Comparison of ENCODE assay signal across 1 cellular context in the genomic region with DNA sequence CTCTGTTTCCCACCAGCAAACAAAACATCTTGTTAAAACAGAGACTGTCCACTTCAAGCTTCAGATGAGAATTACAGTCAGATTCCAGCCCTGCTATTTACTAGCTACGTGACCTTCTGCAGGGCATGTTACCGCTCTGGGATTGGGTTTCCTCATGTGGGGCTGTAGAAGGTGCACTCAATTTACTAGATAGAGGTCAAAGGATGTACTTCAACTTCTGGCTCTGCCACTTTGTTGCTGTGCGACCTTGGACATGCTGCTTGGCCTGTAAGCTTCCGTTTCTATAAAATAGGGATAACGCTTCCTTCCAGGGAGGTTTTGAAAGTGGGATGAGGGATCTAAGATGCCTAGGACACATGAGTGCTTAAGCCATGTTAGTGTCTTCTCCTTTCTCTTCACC.
TF ChIP-seq lines count a peak whose summit lies in the region.

No MANE protein-coding gene starts in this region.

TF ChIP-seq in HepG2, 621 proteins besides CTCF, POLR2A, EP300 and RAD21 (continued from another document and continues in another):
- TF ChIP-seq, protein P1, sequence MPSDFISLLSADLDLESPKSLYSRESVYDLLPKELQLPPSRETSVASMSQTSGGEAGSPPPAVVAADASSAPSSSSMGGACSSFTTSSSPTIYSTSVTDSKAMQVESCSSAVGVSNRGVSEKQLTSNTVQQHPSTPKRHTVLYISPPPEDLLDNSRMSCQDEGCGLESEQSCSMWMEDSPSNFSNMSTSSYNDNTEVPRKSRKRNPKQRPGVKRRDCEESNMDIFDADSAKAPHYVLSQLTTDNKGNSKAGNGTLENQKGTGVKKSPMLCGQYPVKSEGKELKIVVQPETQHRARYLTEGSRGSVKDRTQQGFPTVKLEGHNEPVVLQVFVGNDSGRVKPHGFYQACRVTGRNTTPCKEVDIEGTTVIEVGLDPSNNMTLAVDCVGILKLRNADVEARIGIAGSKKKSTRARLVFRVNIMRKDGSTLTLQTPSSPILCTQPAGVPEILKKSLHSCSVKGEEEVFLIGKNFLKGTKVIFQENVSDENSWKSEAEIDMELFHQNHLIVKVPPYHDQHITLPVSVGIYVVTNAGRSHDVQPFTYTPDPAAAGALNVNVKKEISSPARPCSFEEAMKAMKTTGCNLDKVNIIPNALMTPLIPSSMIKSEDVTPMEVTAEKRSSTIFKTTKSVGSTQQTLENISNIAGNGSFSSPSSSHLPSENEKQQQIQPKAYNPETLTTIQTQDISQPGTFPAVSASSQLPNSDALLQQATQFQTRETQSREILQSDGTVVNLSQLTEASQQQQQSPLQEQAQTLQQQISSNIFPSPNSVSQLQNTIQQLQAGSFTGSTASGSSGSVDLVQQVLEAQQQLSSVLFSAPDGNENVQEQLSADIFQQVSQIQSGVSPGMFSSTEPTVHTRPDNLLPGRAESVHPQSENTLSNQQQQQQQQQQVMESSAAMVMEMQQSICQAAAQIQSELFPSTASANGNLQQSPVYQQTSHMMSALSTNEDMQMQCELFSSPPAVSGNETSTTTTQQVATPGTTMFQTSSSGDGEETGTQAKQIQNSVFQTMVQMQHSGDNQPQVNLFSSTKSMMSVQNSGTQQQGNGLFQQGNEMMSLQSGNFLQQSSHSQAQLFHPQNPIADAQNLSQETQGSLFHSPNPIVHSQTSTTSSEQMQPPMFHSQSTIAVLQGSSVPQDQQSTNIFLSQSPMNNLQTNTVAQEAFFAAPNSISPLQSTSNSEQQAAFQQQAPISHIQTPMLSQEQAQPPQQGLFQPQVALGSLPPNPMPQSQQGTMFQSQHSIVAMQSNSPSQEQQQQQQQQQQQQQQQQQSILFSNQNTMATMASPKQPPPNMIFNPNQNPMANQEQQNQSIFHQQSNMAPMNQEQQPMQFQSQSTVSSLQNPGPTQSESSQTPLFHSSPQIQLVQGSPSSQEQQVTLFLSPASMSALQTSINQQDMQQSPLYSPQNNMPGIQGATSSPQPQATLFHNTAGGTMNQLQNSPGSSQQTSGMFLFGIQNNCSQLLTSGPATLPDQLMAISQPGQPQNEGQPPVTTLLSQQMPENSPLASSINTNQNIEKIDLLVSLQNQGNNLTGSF (CRISPR knock-in tag; IDR thresholded peaks at IDR 0.05): no peak
- TF ChIP-seq MZF1 (CRISPR knock-in tag; IDR thresholded peaks at IDR 0.05; ENCODE audit: borderline replicate concordance) (no peak), RFX3 (CRISPR knock-in tag; IDR thresholded peaks at IDR 0.05) (no peak), POLR2AphosphoS5 (IDR thresholded peaks at IDR 0.05; ENCODE audit: low read depth, low read length) (peak; percentile 55), GLI4 (CRISPR knock-in tag; IDR thresholded peaks at IDR 0.05; ENCODE audit: borderline replicate concordance) (no peak), TAF15 (IDR thresholded peaks at IDR 0.05; ENCODE audit: low read depth, low read length, poor library complexity, severe bottlenecking) (no peak), CBX1 (IDR thresholded peaks at IDR 0.05; ENCODE audit: low read depth) (no peak), ZBTB38 (CRISPR knock-in tag; IDR thresholded peaks at IDR 0.05) (peak; percentile 21; the same call in 1 of the 2 replicates), RFXANK (CRISPR knock-in tag; IDR thresholded peaks at IDR 0.05) (no peak), KLF12 (CRISPR knock-in tag; IDR thresholded peaks at IDR 0.05; ENCODE audit: borderline replicate concordance) (no peak), KDM3A (CRISPR knock-in tag; IDR thresholded peaks at IDR 0.05; ENCODE audit: low read depth) (no peak), ZFAT (CRISPR knock-in tag; conservative IDR thresholded peaks at IDR 0.05) (no peak), ZSCAN25 (CRISPR knock-in tag; IDR thresholded peaks at IDR 0.05) (peak; percentile 30; the same call in 1 of the 2 replicates), ZNF768 (CRISPR knock-in tag; IDR thresholded peaks at IDR 0.05) (no peak), REPIN1 (CRISPR knock-in tag; IDR thresholded peaks at IDR 0.05; ENCODE audit: borderline replicate concordance, low read depth) (peak; percentile 43; the same call in 1 of the 2 replicates), PPARG (CRISPR knock-in tag; conservative IDR thresholded peaks at IDR 0.05) (peak; percentile 89), TBX2 (CRISPR knock-in tag; IDR thresholded peaks at IDR 0.05; ENCODE audit: borderline replicate concordance) (peak; percentile 66; the same call in 1 of the 2 replicates), GABPB1 (CRISPR knock-in tag; IDR thresholded peaks at IDR 0.05) (no peak), ZNF232 (CRISPR knock-in tag; IDR thresholded peaks at IDR 0.05; ENCODE audit: borderline replicate concordance) (no peak), ZNF660 (CRISPR knock-in tag; IDR thresholded peaks at IDR 0.05; ENCODE audit: borderline replicate concordance, low read depth) (no peak), ZBTB20 (CRISPR knock-in tag; IDR thresholded peaks at IDR 0.05; ENCODE audit: borderline replicate concordance, low read depth) (peak; percentile 32; the same call in 1 of the 2 replicates), ZNF10 (CRISPR knock-in tag; IDR thresholded peaks at IDR 0.05; ENCODE audit: borderline replicate concordance, low read depth) (no peak), ZNF7 (CRISPR knock-in tag; IDR thresholded peaks at IDR 0.05) (no peak), ZNF260 (CRISPR knock-in tag; IDR thresholded peaks at IDR 0.05; ENCODE audit: borderline replicate concordance, low read depth) (no peak), EEA1 (CRISPR knock-in tag; IDR thresholded peaks at IDR 0.05; ENCODE audit: borderline replicate concordance) (no peak), ATAD3A (CRISPR knock-in tag; IDR thresholded peaks at IDR 0.05) (no peak)
- TF ChIP-seq, protein P2, sequence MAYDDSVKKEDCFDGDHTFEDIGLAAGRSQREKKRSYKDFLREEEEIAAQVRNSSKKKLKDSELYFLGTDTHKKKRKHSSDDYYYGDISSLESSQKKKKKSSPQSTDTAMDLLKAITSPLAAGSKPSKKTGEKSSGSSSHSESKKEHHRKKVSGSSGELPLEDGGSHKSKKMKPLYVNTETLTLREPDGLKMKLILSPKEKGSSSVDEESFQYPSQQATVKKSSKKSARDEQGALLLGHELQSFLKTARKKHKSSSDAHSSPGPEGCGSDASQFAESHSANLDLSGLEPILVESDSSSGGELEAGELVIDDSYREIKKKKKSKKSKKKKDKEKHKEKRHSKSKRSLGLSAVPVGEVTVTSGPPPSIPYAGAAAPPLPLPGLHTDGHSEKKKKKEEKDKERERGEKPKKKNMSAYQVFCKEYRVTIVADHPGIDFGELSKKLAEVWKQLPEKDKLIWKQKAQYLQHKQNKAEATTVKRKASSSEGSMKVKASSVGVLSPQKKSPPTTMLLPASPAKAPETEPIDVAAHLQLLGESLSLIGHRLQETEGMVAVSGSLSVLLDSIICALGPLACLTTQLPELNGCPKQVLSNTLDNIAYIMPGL (CRISPR knock-in tag; IDR thresholded peaks at IDR 0.05; ENCODE audit: borderline replicate concordance in 1 of 2, low read depth in 1 of 2): peak in 1 of 2 experiments; percentile 58; a peak in 2 of 4 replicates
- TF ChIP-seq, protein P3, sequence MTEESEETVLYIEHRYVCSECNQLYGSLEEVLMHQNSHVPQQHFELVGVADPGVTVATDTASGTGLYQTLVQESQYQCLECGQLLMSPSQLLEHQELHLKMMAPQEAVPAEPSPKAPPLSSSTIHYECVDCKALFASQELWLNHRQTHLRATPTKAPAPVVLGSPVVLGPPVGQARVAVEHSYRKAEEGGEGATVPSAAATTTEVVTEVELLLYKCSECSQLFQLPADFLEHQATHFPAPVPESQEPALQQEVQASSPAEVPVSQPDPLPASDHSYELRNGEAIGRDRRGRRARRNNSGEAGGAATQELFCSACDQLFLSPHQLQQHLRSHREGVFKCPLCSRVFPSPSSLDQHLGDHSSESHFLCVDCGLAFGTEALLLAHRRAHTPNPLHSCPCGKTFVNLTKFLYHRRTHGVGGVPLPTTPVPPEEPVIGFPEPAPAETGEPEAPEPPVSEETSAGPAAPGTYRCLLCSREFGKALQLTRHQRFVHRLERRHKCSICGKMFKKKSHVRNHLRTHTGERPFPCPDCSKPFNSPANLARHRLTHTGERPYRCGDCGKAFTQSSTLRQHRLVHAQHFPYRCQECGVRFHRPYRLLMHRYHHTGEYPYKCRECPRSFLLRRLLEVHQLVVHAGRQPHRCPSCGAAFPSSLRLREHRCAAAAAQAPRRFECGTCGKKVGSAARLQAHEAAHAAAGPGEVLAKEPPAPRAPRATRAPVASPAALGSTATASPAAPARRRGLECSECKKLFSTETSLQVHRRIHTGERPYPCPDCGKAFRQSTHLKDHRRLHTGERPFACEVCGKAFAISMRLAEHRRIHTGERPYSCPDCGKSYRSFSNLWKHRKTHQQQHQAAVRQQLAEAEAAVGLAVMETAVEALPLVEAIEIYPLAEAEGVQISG (CRISPR knock-in tag; IDR thresholded peaks at IDR 0.05): 0 out of 2 replicates have a peak, but pooled peaks have one; percentile 45
- TF ChIP-seq, protein P4, sequence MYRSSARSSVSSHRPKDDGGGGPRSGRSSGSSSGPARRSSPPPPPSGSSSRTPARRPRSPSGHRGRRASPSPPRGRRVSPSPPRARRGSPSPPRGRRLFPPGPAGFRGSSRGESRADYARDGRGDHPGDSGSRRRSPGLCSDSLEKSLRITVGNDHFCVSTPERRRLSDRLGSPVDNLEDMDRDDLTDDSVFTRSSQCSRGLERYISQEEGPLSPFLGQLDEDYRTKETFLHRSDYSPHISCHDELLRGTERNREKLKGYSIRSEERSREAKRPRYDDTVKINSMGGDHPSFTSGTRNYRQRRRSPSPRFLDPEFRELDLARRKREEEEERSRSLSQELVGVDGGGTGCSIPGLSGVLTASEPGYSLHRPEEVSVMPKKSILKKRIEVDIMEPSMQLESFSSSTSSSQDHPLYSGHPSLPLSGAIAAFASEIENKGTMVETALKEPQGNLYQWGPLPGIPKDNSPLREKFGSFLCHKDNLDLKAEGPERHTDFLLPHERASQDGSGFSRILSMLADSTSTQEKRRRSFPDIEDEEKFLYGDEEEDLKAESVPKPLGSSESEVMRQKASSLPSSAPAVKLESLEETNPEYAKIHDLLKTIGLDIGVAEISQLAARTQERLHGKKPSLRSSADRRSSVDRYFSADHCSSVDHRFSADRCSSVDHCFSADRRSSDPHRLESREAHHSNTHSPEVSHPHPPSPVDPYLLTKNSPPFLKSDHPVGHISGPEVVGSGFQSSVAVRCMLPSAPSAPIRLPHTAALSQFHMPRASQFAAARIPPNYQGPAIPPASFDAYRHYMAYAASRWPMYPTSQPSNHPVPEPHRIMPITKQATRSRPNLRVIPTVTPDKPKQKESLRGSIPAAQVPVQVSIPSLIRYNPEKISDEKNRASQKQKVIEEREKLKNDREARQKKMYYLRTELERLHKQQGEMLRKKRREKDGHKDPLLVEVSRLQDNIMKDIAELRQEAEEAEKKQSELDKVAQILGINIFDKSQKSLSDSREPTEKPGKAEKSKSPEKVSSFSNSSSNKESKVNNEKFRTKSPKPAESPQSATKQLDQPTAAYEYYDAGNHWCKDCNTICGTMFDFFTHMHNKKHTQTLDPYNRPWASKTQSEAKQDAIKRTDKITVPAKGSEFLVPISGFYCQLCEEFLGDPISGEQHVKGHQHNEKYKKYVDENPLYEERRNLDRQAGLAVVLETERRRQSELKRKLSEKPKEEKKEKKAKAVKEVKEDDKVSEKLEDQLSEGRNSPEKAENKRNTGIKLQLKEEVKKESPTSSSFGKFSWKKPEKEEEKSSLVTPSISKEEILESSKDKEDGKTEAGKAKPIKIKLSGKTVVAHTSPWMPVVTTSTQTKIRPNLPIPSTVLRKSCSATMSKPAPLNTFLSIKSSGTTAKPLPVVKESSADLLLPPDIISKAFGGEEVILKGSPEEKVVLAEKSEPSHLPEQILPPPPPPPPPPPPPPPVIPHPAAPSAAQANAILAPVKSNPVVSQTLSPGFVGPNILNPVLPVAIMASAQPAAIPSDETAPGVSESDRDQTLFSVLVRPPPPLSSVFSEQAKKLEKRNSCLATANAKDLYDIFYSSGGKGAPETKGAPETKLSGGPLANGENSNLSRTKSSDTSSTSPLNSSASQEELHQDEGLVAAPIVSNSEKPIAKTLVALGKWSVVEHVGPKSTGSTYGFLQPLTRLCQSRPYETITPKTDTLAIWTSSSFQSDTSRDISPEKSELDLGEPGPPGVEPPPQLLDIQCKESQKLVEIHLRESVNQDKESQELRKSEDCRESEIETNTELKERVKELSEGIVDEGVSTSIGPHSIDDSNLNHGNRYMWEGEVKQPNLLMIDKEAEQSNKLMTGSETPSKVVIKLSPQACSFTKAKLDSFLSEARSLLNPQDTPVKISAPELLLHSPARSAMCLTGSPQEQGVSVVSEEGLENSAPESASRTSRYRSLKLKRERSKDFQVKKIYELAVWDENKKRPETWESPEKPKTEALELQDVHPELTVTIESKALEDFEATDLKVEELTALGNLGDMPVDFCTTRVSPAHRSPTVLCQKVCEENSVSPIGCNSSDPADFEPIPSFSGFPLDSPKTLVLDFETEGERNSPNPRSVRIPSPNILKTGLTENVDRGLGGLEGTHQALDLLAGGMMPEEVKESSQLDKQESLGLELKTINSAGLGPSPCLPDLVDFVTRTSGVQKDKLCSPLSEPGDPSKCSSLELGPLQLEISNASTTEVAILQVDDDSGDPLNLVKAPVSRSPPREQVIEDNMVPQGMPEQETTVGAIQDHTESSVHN (CRISPR knock-in tag; IDR thresholded peaks at IDR 0.05): no peak
- TF ChIP-seq, protein P5, sequence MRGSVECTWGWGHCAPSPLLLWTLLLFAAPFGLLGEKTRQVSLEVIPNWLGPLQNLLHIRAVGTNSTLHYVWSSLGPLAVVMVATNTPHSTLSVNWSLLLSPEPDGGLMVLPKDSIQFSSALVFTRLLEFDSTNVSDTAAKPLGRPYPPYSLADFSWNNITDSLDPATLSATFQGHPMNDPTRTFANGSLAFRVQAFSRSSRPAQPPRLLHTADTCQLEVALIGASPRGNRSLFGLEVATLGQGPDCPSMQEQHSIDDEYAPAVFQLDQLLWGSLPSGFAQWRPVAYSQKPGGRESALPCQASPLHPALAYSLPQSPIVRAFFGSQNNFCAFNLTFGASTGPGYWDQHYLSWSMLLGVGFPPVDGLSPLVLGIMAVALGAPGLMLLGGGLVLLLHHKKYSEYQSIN (CRISPR knock-in tag; IDR thresholded peaks at IDR 0.05; ENCODE audit: borderline replicate concordance): no peak
- TF ChIP-seq, protein P6, sequence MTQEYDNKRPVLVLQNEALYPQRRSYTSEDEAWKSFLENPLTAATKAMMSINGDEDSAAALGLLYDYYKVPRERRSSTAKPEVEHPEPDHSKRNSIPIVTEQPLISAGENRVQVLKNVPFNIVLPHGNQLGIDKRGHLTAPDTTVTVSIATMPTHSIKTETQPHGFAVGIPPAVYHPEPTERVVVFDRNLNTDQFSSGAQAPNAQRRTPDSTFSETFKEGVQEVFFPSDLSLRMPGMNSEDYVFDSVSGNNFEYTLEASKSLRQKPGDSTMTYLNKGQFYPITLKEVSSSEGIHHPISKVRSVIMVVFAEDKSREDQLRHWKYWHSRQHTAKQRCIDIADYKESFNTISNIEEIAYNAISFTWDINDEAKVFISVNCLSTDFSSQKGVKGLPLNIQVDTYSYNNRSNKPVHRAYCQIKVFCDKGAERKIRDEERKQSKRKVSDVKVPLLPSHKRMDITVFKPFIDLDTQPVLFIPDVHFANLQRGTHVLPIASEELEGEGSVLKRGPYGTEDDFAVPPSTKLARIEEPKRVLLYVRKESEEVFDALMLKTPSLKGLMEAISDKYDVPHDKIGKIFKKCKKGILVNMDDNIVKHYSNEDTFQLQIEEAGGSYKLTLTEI (CRISPR knock-in tag; conservative IDR thresholded peaks at IDR 0.05): no peak
- TF ChIP-seq, protein P7, sequence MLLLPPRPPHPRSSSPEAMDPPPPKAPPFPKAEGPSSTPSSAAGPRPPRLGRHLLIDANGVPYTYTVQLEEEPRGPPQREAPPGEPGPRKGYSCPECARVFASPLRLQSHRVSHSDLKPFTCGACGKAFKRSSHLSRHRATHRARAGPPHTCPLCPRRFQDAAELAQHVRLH (CRISPR knock-in tag; IDR thresholded peaks at IDR 0.05; ENCODE audit: borderline replicate concordance, low read depth): no peak
